In the genomic region with DNA sequence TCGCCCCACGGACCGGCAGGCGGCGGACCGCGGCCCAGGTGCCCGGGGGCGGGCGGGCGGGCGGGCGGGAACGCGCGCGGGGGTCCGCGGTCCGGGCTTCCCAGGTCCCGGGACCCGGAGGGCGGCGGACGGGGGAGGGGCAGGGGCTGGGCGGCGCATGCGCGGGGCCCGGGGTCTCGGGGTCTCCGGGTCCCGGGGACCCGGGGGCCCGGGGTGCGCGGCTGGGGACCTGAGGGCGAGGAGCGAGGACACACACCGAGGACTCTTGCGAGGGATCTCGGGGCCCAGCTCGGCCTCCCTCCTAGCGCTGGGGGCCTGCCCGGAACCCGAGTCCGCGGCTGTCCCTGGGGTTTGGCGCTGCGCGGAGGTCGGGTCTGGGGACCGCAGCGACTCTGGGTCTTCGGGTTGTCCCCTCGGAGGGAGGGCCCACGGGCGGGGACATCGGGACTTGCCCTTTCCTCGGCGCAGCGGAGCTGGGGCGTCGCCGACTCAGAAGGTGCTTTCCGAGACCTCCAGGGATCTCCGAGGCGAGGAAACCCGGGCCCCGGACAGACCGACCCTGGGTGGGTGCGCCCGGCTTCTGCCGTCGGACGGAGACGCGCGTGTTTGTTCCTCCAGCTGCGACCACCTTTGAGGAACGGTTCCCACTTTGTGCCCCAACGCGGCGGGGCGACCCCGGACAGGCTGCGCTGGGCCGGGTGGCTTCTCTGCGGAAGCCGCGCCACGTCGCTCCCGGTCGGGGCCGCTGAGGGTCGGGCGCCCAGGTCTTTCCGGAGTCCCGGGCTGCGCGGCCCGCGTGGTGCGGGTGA, we compare ENCODE assay signal across 8 cellular contexts. TPM values are rescaled to one million over a fixed set of nuclear protein-coding genes. Genes with fewer than 3 reads are reported as not detected.
DNase-seq lines count a peak whose midpoint lies in the region; ATAC-seq and TF ChIP-seq lines count a peak whose summit lies in the region.

No MANE protein-coding gene starts in this region.

- H3K27me3 Mint-ChIP-seq in CD14-positive monocyte (ENCODE audit: low read depth in 3 of 3): peaks cover 24 to 43% (median 25%) of the 10 kb centered on the region in 3 donors
- H3K27me3 Mint-ChIP-seq in activated CD4-positive, alpha-beta memory T cell treated with anti-CD3 and anti-CD28 coated beads for 36 hours: peaks cover 6% of the 10 kb centered on the region
- no peaks in the 10 kb centered on the region for H3K27me3 Mint-ChIP-seq in effector memory CD8-positive, alpha-beta T cell
- peaks cover 0 to 5% of the 10 kb centered on the region in 2 donors for H3K27me3 Mint-ChIP-seq in stimulated activated naive B cell treated with anti-CD40 and anti-IgM and Interleukin-4, amounts not matched to agents 10 μg/mL and 1 μg/mL and 100 μg/mL, for 72 hours

- peaks cover 20% of the 10 kb centered on the region for H3K4me1 Mint-ChIP-seq in CD14-positive monocyte
- peaks cover 16% of the 10 kb centered on the region for H3K4me1 Mint-ChIP-seq in activated CD4-positive, alpha-beta memory T cell treated with anti-CD3 and anti-CD28 coated beads for 36 hours (ENCODE audit: low read depth)
- H3K4me1 Mint-ChIP-seq in effector memory CD8-positive, alpha-beta T cell (ENCODE audit: low read depth in 2 of 2): peaks cover 13 to 22% of the 10 kb centered on the region in 2 donors
- peaks cover 14 to 23% of the 10 kb centered on the region in 2 donors for H3K4me1 Mint-ChIP-seq in stimulated activated naive B cell treated with anti-CD40 and anti-IgM and Interleukin-4, amounts not matched to agents 10 μg/mL and 1 μg/mL and 100 μg/mL, for 72 hours

- H3K9me3 ChIP-seq in mucosa of stomach (ENCODE audit: control insufficient read depth, low read length): no peaks in the 10 kb centered on the region

- H3K4me1 ChIP-seq in mucosa of stomach (ENCODE audit: control insufficient read depth, insufficient read depth, low read length): peaks cover 30% of the 10 kb centered on the region

- H3K4me3 Mint-ChIP-seq in CD14-positive monocyte: peak overlapping the region; percentile 85 to 88
- peak overlapping the region; percentile 74 for H3K4me3 Mint-ChIP-seq in activated CD4-positive, alpha-beta memory T cell treated with anti-CD3 and anti-CD28 coated beads for 36 hours
- H3K4me3 Mint-ChIP-seq in effector memory CD8-positive, alpha-beta T cell: peak overlapping the region; percentile 78 to 81
- H3K4me3 Mint-ChIP-seq in stimulated activated naive B cell treated with anti-CD40 and anti-IgM and Interleukin-4, amounts not matched to agents 10 μg/mL and 1 μg/mL and 100 μg/mL, for 72 hours: peak overlapping the region; percentile 83 to 85

- peak overlapping the region in 5 of 7 donors; percentile 30 to 73 (median 40) for H3K27ac Mint-ChIP-seq in CD14-positive monocyte
- H3K27ac Mint-ChIP-seq in activated CD4-positive, alpha-beta memory T cell treated with anti-CD3 and anti-CD28 coated beads for 36 hours: no peak overlapping the region
- peak overlapping the region; percentile 49 to 76 for H3K27ac Mint-ChIP-seq in effector memory CD8-positive, alpha-beta T cell
- peak overlapping the region; percentile 80 for H3K27ac Mint-ChIP-seq in stimulated activated naive B cell treated with anti-CD40 and anti-IgM and Interleukin-4, amounts not matched to agents 10 μg/mL and 1 μg/mL and 100 μg/mL, for 72 hours

- intact Hi-C loops in CD14-positive monocyte (cut with micrococcal nuclease): loop anchor here in 1 of 2 donors (5.0 kb wide), 1 partner anchor 101 kb away; a partner anchor contains a TSS
- intact Hi-C loops in activated CD4-positive, alpha-beta memory T cell treated with anti-CD3 and anti-CD28 coated beads for 36 hours (cut with micrococcal nuclease): no loop called here

- peak overlapping the region; percentile 84 for H3K9ac ChIP-seq in mucosa of stomach (ENCODE audit: low read length)

- POLR2A ChIA-PET in activated CD4-positive, alpha-beta memory T cell treated with anti-CD3 and anti-CD28 coated beads for 36 hours (lab: Charles Lee): interaction anchor here (0.7 to 2.0 kb wide), 3 partner anchors 98 to 145 kb away, joined by 3 to 6 read pairs (median 6); a partner anchor contains a TSS

- no peaks in the 10 kb centered on the region for H3K36me3 ChIP-seq in mucosa of stomach (ENCODE audit: control insufficient read depth, insufficient read depth, low read length)

- H3K9me3 Mint-ChIP-seq in CD14-positive monocyte: peaks cover 0 to 3% (median 0%) of the 10 kb centered on the region in 7 donors
- H3K9me3 Mint-ChIP-seq in activated CD4-positive, alpha-beta memory T cell treated with anti-CD3 and anti-CD28 coated beads for 36 hours: no peaks in the 10 kb centered on the region
- no peaks in the 10 kb centered on the region for H3K9me3 Mint-ChIP-seq in effector memory CD8-positive, alpha-beta T cell
- no peaks in the 10 kb centered on the region for H3K9me3 Mint-ChIP-seq in stimulated activated naive B cell treated with anti-CD40 and anti-IgM and Interleukin-4, amounts not matched to agents 10 μg/mL and 1 μg/mL and 100 μg/mL, for 72 hours

- H3K27me3 ChIP-seq in mucosa of stomach (ENCODE audit: control insufficient read depth, insufficient read depth, low read length): peaks cover 3% of the 10 kb centered on the region

- CTCF ChIA-PET in activated CD4-positive, alpha-beta memory T cell treated with anti-CD3 and anti-CD28 coated beads for 36 hours (lab: Charles Lee): interaction anchor here (0.6 to 3.7 kb wide), 7 partner anchors 31 to 166 kb away, joined by 3 to 13 read pairs (median 3); a partner anchor contains a TSS

- no peak for DNase-seq in CD14-positive monocyte (ENCODE audit: low spot score)
- DNase-seq in HuH-7.5 (ENCODE audit: low spot score): peak; percentile 70
- peak; percentile 70 for DNase-seq in activated CD4-positive, alpha-beta memory T cell treated with anti-CD3 and anti-CD28 coated beads for 36 hours
- DNase-seq in effector memory CD8-positive, alpha-beta T cell: peak; percentile 53 to 56 (median 54)
- DNase-seq in stimulated activated naive B cell treated with anti-CD40 and anti-IgM and Interleukin-4, amounts not matched to agents 10 μg/mL and 1 μg/mL and 100 μg/mL, for 72 hours: peak; percentile 60
- DNase-seq in SHP77 (lab: John Stamatoyannopoulos, UW): no peak

- TF ChIP-seq CTCF in CD14-positive monocyte (IDR thresholded peaks at IDR 0.05): no peak

- peak overlapping the region; percentile 74 for H3K4me3 ChIP-seq in mucosa of stomach (ENCODE audit: low read length)

- peak; percentile 30 for ATAC-seq in GM21381 (IDR thresholded peaks at IDR 0.05; ENCODE audit: unreplicated experiment)
- peak; percentile 52 for ATAC-seq in effector memory CD8-positive, alpha-beta T cell (replicated peaks)
- ATAC-seq in stimulated activated naive B cell treated with anti-CD40 and anti-IgM and Interleukin-4, amounts not matched to agents 10 μg/mL and 1 μg/mL and 100 μg/mL, for 72 hours (replicated peaks): peak; percentile 56 to 61

- H3K36me3 Mint-ChIP-seq in CD14-positive monocyte: peaks cover 16 to 28% of the 10 kb centered on the region in 2 donors
- H3K36me3 Mint-ChIP-seq in activated CD4-positive, alpha-beta memory T cell treated with anti-CD3 and anti-CD28 coated beads for 36 hours: peaks cover 6% of the 10 kb centered on the region
- H3K36me3 Mint-ChIP-seq in effector memory CD8-positive, alpha-beta T cell (ENCODE audit: insufficient read depth): peaks cover 21% of the 10 kb centered on the region
- peaks cover 5 to 14% of the 10 kb centered on the region in 2 donors for H3K36me3 Mint-ChIP-seq in stimulated activated naive B cell treated with anti-CD40 and anti-IgM and Interleukin-4, amounts not matched to agents 10 μg/mL and 1 μg/mL and 100 μg/mL, for 72 hours

RNA-seq across cellular contexts. Expression of a gene that starts 0.5 kb away (rescaled TPM):
- 1 to 10 TPM; 3.7 to 4.9 TPM for polyA plus RNA-seq in CD14-positive monocyte
- total RNA-seq in activated CD4-positive, alpha-beta memory T cell treated with anti-CD3 and anti-CD28 coated beads for 36 hours: 10 to 100 TPM; 11.1 to 13.3 TPM

Comparison
In these comparisons a context has a peak if more than half of its experiments do, and no peak if none do; other contexts are left out.
1. DNase-seq: peak in HuH-7.5 (single experiment), activated CD4-positive, alpha-beta memory T cell treated with anti-CD3 and anti-CD28 coated beads for 36 hours (single experiment), effector memory CD8-positive, alpha-beta T cell (3 of 3) and stimulated activated naive B cell treated with anti-CD40 and anti-IgM and Interleukin-4, amounts not matched to agents 10 μg/mL and 1 μg/mL and 100 μg/mL, for 72 hours (single experiment); none in CD14-positive monocyte (single experiment) and SHP77 (0 of 2).
2. Peak in every context shown above with its lines, with median percentiles within 50 percentile points of each other: H3K4me3 Mint-ChIP-seq and ATAC-seq.